Comparison of ENCODE assay signal across 10 cellular contexts in the genomic region with DNA sequence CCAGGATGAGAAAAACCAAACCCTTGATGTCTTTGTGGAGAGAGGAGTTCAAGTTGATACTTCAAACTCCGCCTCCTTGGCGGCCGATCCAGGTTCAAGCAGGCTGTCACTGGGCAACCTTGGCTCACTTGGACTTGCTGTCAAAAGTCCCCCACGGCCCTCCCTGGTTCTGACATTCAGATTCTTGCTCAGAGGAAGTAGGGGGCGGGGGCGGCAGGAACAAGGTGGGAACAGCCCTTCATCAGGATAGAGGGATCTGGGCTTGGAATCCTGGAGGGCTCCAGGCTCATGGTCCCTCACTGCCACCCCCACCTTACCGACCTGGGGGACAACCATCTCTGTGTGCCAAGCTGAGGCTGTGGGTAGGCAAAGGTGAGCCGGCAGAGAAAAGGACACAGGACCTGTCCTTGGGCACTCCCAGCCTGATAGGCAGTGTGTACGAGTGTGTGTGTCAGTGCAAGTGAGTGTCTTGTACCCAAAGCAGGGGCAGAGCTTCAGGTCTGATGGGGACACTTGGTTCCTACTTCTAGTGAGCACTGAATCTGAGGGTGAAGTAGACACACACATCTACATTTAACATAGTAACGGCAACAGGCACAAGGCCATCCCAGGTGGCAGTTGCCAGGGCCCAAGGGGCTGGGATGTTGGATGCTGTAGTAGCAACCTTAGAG. TPM values are rescaled to one million over a fixed set of nuclear protein-coding genes. Genes with fewer than 3 reads are reported as not detected.
DNase-seq lines count a peak whose midpoint lies in the region; ATAC-seq and TF ChIP-seq lines count a peak whose summit lies in the region.
"Had no signal": no experiment of that assay in that cellular context is flagged by ENCODE, and none has a peak within 500 bp of the region (broad histone marks: within the 10 kb centered on the region; RNA-seq: fewer than 3 reads in every experiment).

No MANE protein-coding gene starts in this region.

- peak overlapping the region; percentile 34 to 82 (median 65) for H3K27ac ChIP-seq in right lobe of liver
- H3K27ac ChIP-seq in substantia nigra (ENCODE audit: low read depth, low read length, poor library complexity, severe bottlenecking), result peak overlapping the region; percentile 42

- no peaks in the 10 kb centered on the region for H3K27me3 ChIP-seq in right lobe of liver

- ATAC-seq in right lobe of liver (no peak), HG02870 (IDR thresholded peaks at IDR 0.05; ENCODE audit: unreplicated experiment) (no peak)

- TF ChIP-seq CTCF in right lobe of liver (IDR thresholded peaks at IDR 0.05), result no peak

- H3K4me1 ChIP-seq in right lobe of liver, result no peaks in the 10 kb centered on the region

- no peaks in the 10 kb centered on the region for H3K9me3 ChIP-seq in right lobe of liver

- no peak for TF ChIP-seq POLR2A in right lobe of liver (IDR thresholded peaks at IDR 0.05)

- no peak overlapping the region for H3K4me3 ChIP-seq in right lobe of liver

- intact Hi-C loops in right lobe of liver (cut with DNase I), result no loop called here

- H3K36me3 ChIP-seq in right lobe of liver, result no peaks in the 10 kb centered on the region

- peak; percentile 72 for DNase-seq in activated CD4-positive, alpha-beta T cell treated with anti-CD3 and anti-CD28 coated beads for 48 hours
- DNase-seq in activated CD4-positive, alpha-beta T cell treated with anti-CD3 and anti-CD28 coated beads, Interleukin-2, amount 50 U/mL, for 4 hours, result no peak
- DNase-seq in activated T-cell treated with anti-CD3 and anti-CD28 coated beads for 4 hours, result peak; percentile 29
- no peak for DNase-seq in right lobe of liver
- DNase-seq in substantia nigra (lab: John Stamatoyannopoulos, UW), result no peak
- DNase-seq in NCI-H524 treated with DMSO at 0.1 percent for 48 hours (lab: John Stamatoyannopoulos, UW), result no peak
- DNase-seq in stimulated activated naive CD4-positive, alpha-beta T cell treated with Interleukin-2 at 50 U/mL for 16 hours (lab: John Stamatoyannopoulos, UW), result no peak

- WGBS in right lobe of liver (ENCODE audit: insufficient coverage, low coverage, low lambda C conversion rate, missing lambda C conversion rate), result 41% methylated on average over 3 of the region's 10 CpGs

RNA-seq across cellular contexts. Expression of a gene that starts 6.6 kb away (rescaled TPM):
- 1 to 10 TPM in 5 of 6 experiments, under 1 TPM in 1; 0.87 to 8.3 (median 3.8) TPM for total RNA-seq in right lobe of liver
- total RNA-seq: pulmonary artery endothelial cell had no signal

RNA-seq across cellular contexts. Expression of a gene that starts 16.8 kb away (rescaled TPM):
- total RNA-seq in right lobe of liver, result 10 to 100 TPM; 24.8 to 50.9 (median 37.0) TPM

RNA-seq across cellular contexts. Expression of a gene that starts 54.5 kb away (rescaled TPM):
- 1 to 10 TPM in 2 of 6 experiments, under 1 TPM in 2, not detected in 2; 0.26 to 4.2 (median 1.9) TPM for total RNA-seq in right lobe of liver
- total RNA-seq: fibroblast of lung had no signal

Comparison
In these comparisons a context has a peak if more than half of its experiments do, and no peak if none do; other contexts are left out.
1. DNase-seq: peak in activated CD4-positive, alpha-beta T cell treated with anti-CD3 and anti-CD28 coated beads for 48 hours (single experiment) and activated T-cell treated with anti-CD3 and anti-CD28 coated beads for 4 hours (single experiment); none in activated CD4-positive, alpha-beta T cell treated with anti-CD3 and anti-CD28 coated beads, Interleukin-2, amount 50 U/mL, for 4 hours (0 of 2), right lobe of liver (0 of 3), substantia nigra (0 of 49), NCI-H524 treated with DMSO at 0.1 percent for 48 hours (single experiment) and stimulated activated naive CD4-positive, alpha-beta T cell treated with Interleukin-2 at 50 U/mL for 16 hours (single experiment).